ENCODE assay signal across 23 cellular contexts in genomic region chr7:151707757-151708156, GRCh38.
DNase-seq lines count a peak whose midpoint lies in the region; ATAC-seq, FAIRE-seq and TF ChIP-seq lines count a peak whose summit lies in the region.
"Had no signal": no experiment of that assay in that cellular context is flagged by ENCODE, and none has a peak within 500 bp of the region (broad histone marks: within the 10 kb centered on the region; RNA-seq: fewer than 3 reads in every experiment).

No MANE protein-coding gene starts in this region.

- DNase-seq in left ventricle myocardium inferior = no peak
- no peak for DNase-seq in cardiac septum (ENCODE audit: low spot score)
- no peak for DNase-seq in HCT116 (ENCODE audit: low read depth, low spot score)
- no peak for DNase-seq in H1 (ENCODE audit: low read depth in 1 of 2, low spot score in 2 of 2)
- DNase-seq in psoas muscle = no peak
- DNase-seq in HK-2 (ENCODE audit: unreplicated experiment) = no peak
- DNase-seq in DMS79 (lab: John Stamatoyannopoulos, UW) = no peak
- DNase-seq in D721Med (ENCODE audit: insufficient read length, low spot score) = no peak
- DNase-seq: CD4-positive, alpha-beta memory T cell; COR-L47; DMS79 treated with DMSO at 0.1 percent for 48 hours; NCI-H1048; NCI-H1417; NCI-H1694; NCI-H2029 treated with DMSO at 0.1 percent for 48 hours; NCI-H2227 treated with DMSO at 0.1 percent for 48 hours; NCI-H526 treated with DMSO at 0.1 percent for 48 hours; Peyer's patch; SIG-M5 had no signal

- no peak overlapping the region for H2BK15ac ChIP-seq in H1 (ENCODE audit: low read length)

- TF ChIP-seq CTCF in left ventricle myocardium inferior (IDR thresholded peaks at IDR 0.05; ENCODE audit: borderline replicate concordance) (no peak), HCT116 (IDR thresholded peaks at IDR 0.05 in 2 of 3, conservative IDR thresholded peaks at IDR 0.05 in 1 of 3; ENCODE audit: borderline replicate concordance in 1 of 3, insufficient read depth in 1 of 3, low read depth in 2 of 3, low read length in 2 of 3) (peak in 2 of 3 experiments; percentile 13 to 22; a peak in 2 of 6 replicates), H1 (IDR thresholded peaks at IDR 0.05; ENCODE audit: control extremely low read depth in 1 of 3, insufficient read depth in 1 of 3, low read depth in 1 of 3, low read length in 3 of 3) (peak in 2 of 3 experiments; percentile 20 to 30; a peak in 2 of 4 replicates), psoas muscle (IDR thresholded peaks at IDR 0.05) (no peak), D721Med (IDR thresholded peaks at IDR 0.05; ENCODE audit: insufficient read depth, missing control alignments) (no peak)

- no peak overlapping the region for H2BK12ac ChIP-seq in H1 (ENCODE audit: low read depth, low read length)

- TF ChIP-seq POLR2A in HCT116 (IDR thresholded peaks at IDR 0.05; ENCODE audit: borderline replicate concordance, extremely low read depth, insufficient read depth, insufficient read length) (no peak), H1 (IDR thresholded peaks at IDR 0.05; ENCODE audit: control extremely low read depth in 1 of 2, low read depth in 2 of 2, low read length in 2 of 2) (no peak)

- no peaks in the 10 kb centered on the region for H3K79me1 ChIP-seq in H1 (ENCODE audit: low read depth, low read length)

- H3K36me3 ChIP-seq in left ventricle myocardium inferior = no peaks in the 10 kb centered on the region
- H3K36me3 ChIP-seq in HCT116 (ENCODE audit: control insufficient read depth in 1 of 2, insufficient read depth in 2 of 2, low read length in 2 of 2) = no peaks in the 10 kb centered on the region
- no peaks in the 10 kb centered on the region; a peak in 1 of 8 replicates for H3K36me3 ChIP-seq in H1 (ENCODE audit: control insufficient read depth in 2 of 4, insufficient read depth in 4 of 4, low read length in 3 of 4)
- H3K36me3 ChIP-seq in psoas muscle (ENCODE audit: insufficient read depth in 1 of 2, low read depth in 1 of 2) = no peaks in the 10 kb centered on the region
- H3K36me3 ChIP-seq: BLaER1 treated with 17β-estradiol and CSF1 and Interleukin-3, amounts not matched to agents 10 nM and 100 nM; Peyer's patch had no signal

- H3K4me2 ChIP-seq in HCT116 (ENCODE audit: low read length) (no peak overlapping the region), H1 (ENCODE audit: insufficient read depth in 1 of 2, low read depth in 2 of 2, low read length in 2 of 2) (no peak overlapping the region)
- H3K4me2 ChIP-seq: KMS-11 had no signal

- RAD21 ChIA-PET in HCT116 (lab: Charles Lee; ENCODE audit: low non-redundant PET in 1 of 2, low total read pairs in 2 of 2, uncharacterized antibody in 2 of 2, unreplicated experiment in 2 of 2) = no interaction called here

- no peak overlapping the region for H3K18ac ChIP-seq in H1 (ENCODE audit: extremely low read depth, low read length)

- intact Hi-C loops in left ventricle myocardium inferior (cut with micrococcal nuclease) (no loop called here), cardiac septum (cut with DNase I) (no loop called here), HCT116 (cut with micrococcal nuclease) (no loop called here), psoas muscle (cut with DNase I) (loop anchor here in 1 of 2 donors (5.0 kb wide), 1 partner anchor 40 kb away; no protein-coding TSS in a partner anchor)

- H2AFZ ChIP-seq in HCT116 (ENCODE audit: low read depth, low read length, poor library complexity, severe bottlenecking) (no peak overlapping the region), H1 (ENCODE audit: low read length) (no peak overlapping the region)

- no peak overlapping the region for H4K8ac ChIP-seq in H1 (ENCODE audit: extremely low read depth, insufficient read depth, low read length)

- H2BK5ac ChIP-seq in H1 (ENCODE audit: low read depth, low read length) = no peak overlapping the region

- FAIRE-seq in H1 (lab: Jason Lieb, UNC) = no peak
- FAIRE-seq in D721Med (lab: Jason Lieb, UNC) = no peak
- FAIRE-seq: GM12892 had no signal

- H3K23me2 ChIP-seq in H1 (ENCODE audit: low read depth, low read length) = no peaks in the 10 kb centered on the region; the same call in 1 of the 2 replicates

- H2AK5ac ChIP-seq in H1 (ENCODE audit: low read depth, low read length) = no peak overlapping the region

- no TSS peak for BruUV-seq in HCT116 (replicated peaks; lab: Mats Ljungman, UMichigan)

- H3K56ac ChIP-seq in H1 (replicated peaks; ENCODE audit: insufficient read length, low read depth, low read length) = no peak overlapping the region

- no peak overlapping the region for H4K91ac ChIP-seq in H1 (replicated peaks; ENCODE audit: insufficient read length, low read length)

- no peak for TF ChIP-seq RAD21 in HCT116 (IDR thresholded peaks at IDR 0.05; ENCODE audit: low read depth)
- 0 out of 4 replicates have a peak, but pooled peaks of 1 of the 2 experiments have one; percentile 12 for TF ChIP-seq RAD21 in H1 (IDR thresholded peaks at IDR 0.05 in 1 of 2, conservative IDR thresholded peaks at IDR 0.05 in 1 of 2; ENCODE audit: low read depth in 2 of 2, low read length in 2 of 2)

- CTCF ChIA-PET in HCT116 (lab: Charles Lee) (no interaction called here), H1 (lab: Charles Lee; ENCODE audit: partially characterized antibody) (interaction anchor here (0.7 to 4.4 kb wide), 17 partner anchors 11 to 263 kb away, joined by 3 to 43 read pairs (median 5); no protein-coding TSS in a partner anchor)

- H3K4me1 ChIP-seq in left ventricle myocardium inferior (peaks cover 68% of the 10 kb centered on the region), HCT116 (ENCODE audit: control insufficient read depth in 1 of 2, insufficient read depth in 2 of 2, low read length in 2 of 2) (peaks cover 5 to 27% of the 10 kb centered on the region in 2 experiments; a peak in 3 of 4 replicates), H1 (replicated peaks in 1 of 4; ENCODE audit: control insufficient read depth in 3 of 4, insufficient read depth in 4 of 4, low read length in 3 of 4) (peaks cover 0 to 3% (median under 1%) of the 10 kb centered on the region in 4 experiments; a peak in 3 of 7 replicates), psoas muscle (peaks cover 45% of the 10 kb centered on the region)

- no peak overlapping the region for H2BK20ac ChIP-seq in H1 (ENCODE audit: low read length)

- no peak overlapping the region for H3K4ac ChIP-seq in H1 (replicated peaks; ENCODE audit: insufficient read length, low read depth, low read length)

- H3K9ac ChIP-seq in HCT116 (ENCODE audit: low read length) (no peak overlapping the region), H1 (replicated peaks in 1 of 4; ENCODE audit: extremely low read depth in 1 of 4, low read depth in 3 of 4, low read length in 3 of 4) (no peak overlapping the region)
- H3K9ac ChIP-seq: BLaER1 treated with 17β-estradiol and CSF1 and Interleukin-3, amounts not matched to agents 10 nM and 100 nM; KMS-11 had no signal

- WGBS in H1 (ENCODE audit: extremely low coverage in 1 of 2, insufficient coverage in 1 of 2, insufficient read length in 1 of 2, insufficient replicate concordance in 2 of 2, low coverage in 1 of 2, low lambda C conversion rate in 2 of 2, missing lambda C conversion rate in 1 of 2), 2 experiments = 87% methylated on average over 14 of the region's 14 CpGs; no CpG with 5 or more reads in 1 of the 2 experiments
- WGBS in psoas muscle, 3 donors = 86 to 96% (median 92%) methylated on average over 14 of the region's 14 CpGs

- H3K79me2 ChIP-seq in HCT116 (ENCODE audit: insufficient read depth, low read length) = no peaks in the 10 kb centered on the region
- peaks cover 0 to 3% of the 10 kb centered on the region in 2 experiments; a peak in 1 of 4 replicates for H3K79me2 ChIP-seq in H1 (ENCODE audit: control insufficient read depth in 1 of 2, insufficient read depth in 2 of 2, low read length in 2 of 2)

- no peaks in the 10 kb centered on the region for H3K9me2 ChIP-seq in HCT116 (ENCODE audit: insufficient read depth)

- no peaks in the 10 kb centered on the region for H4K20me1 ChIP-seq in HCT116 (ENCODE audit: insufficient read depth)
- H4K20me1 ChIP-seq in H1 (replicated peaks in 1 of 2; ENCODE audit: control insufficient read depth in 1 of 2, insufficient read depth in 2 of 2, low read length in 2 of 2) = peaks cover 0 to 4% of the 10 kb centered on the region in 2 experiments

- H3K27ac ChIP-seq in left ventricle myocardium inferior (replicated peaks) (peak overlapping the region; percentile 60), HCT116 (ENCODE audit: low read depth, low read length) (no peak overlapping the region), H1 (ENCODE audit: low read depth, low read length) (no peak overlapping the region), psoas muscle (peak overlapping the region; percentile 69)
- H3K27ac ChIP-seq: BLaER1 treated with 17β-estradiol and CSF1 and Interleukin-3, amounts not matched to agents 10 nM and 100 nM; KMS-11; Peyer's patch; SK-N-MC had no signal

- no peaks in the 10 kb centered on the region for H3K27me3 ChIP-seq in left ventricle myocardium inferior (ENCODE audit: low read depth)
- H3K27me3 ChIP-seq in HCT116 (ENCODE audit: insufficient read depth, low read length) = no peaks in the 10 kb centered on the region
- H3K27me3 ChIP-seq in H1 (replicated peaks in 1 of 4; ENCODE audit: control insufficient read depth in 3 of 4, extremely low read depth in 1 of 4, insufficient read depth in 3 of 4, low read length in 3 of 4) = no peaks in the 10 kb centered on the region; a peak in 3 of 7 replicates
- no peaks in the 10 kb centered on the region for H3K27me3 ChIP-seq in psoas muscle (ENCODE audit: insufficient read depth in 3 of 3, low read length in 2 of 3)
- H3K27me3 ChIP-seq: Peyer's patch had no signal

- H4K5ac ChIP-seq in H1 (ENCODE audit: insufficient read length, low read depth, low read length) = no peak overlapping the region

- H3K14ac ChIP-seq in H1 (ENCODE audit: insufficient read length) = no peak overlapping the region

- TF ChIP-seq EP300 in H1 (IDR thresholded peaks at IDR 0.05; ENCODE audit: borderline replicate concordance in 1 of 2, low read depth in 2 of 2, low read length in 2 of 2) = no peak

- no peaks in the 10 kb centered on the region for H3K9me3 ChIP-seq in left ventricle myocardium inferior (replicated peaks)
- no peaks in the 10 kb centered on the region for H3K9me3 ChIP-seq in HCT116 (ENCODE audit: control insufficient read depth in 1 of 2, insufficient read depth in 1 of 2, low read depth in 1 of 2, low read length in 2 of 2)
- no peaks in the 10 kb centered on the region for H3K9me3 ChIP-seq in H1 (ENCODE audit: insufficient read depth in 2 of 2, low read depth in 1 of 2, low read length in 1 of 2)
- no peaks in the 10 kb centered on the region for H3K9me3 ChIP-seq in psoas muscle
- H3K9me3 ChIP-seq: BLaER1 treated with 17β-estradiol and CSF1 and Interleukin-3, amounts not matched to agents 10 nM and 100 nM; Peyer's patch had no signal

- H3K23ac ChIP-seq in H1 (ENCODE audit: insufficient read length) = no peak overlapping the region

- POLR2A ChIA-PET in HCT116 (lab: Charles Lee) = no interaction called here
- POLR2A ChIA-PET in H1 (lab: Charles Lee; ENCODE audit: partially characterized antibody) = no interaction called here

- H3K4me3 ChIP-seq in left ventricle myocardium inferior = no peak overlapping the region
- H3K4me3 ChIP-seq in HCT116 (replicated peaks in 1 of 2; ENCODE audit: low read depth in 1 of 2, low read length in 2 of 2) = no peak overlapping the region
- no peak overlapping the region for H3K4me3 ChIP-seq in H1 (ENCODE audit: extremely low read depth in 1 of 4, insufficient read depth in 2 of 4, low read depth in 3 of 4, low read length in 4 of 4)
- no peak overlapping the region for H3K4me3 ChIP-seq in psoas muscle
- H3K4me3 ChIP-seq: BLaER1 treated with 17β-estradiol and CSF1 and Interleukin-3, amounts not matched to agents 10 nM and 100 nM; Peyer's patch; SK-N-MC had no signal

- ATAC-seq in HCT116 = no peak
- no peak for ATAC-seq in psoas muscle

- H2BK120ac ChIP-seq in H1 (replicated peaks; ENCODE audit: low read depth, low read length) = no peak overlapping the region

Comparison
In these comparisons a context has a peak if more than half of its experiments do, and no peak if none do; other contexts are left out.
1. H3K27ac ChIP-seq: peak in left ventricle myocardium inferior (single experiment) and psoas muscle (single experiment); none in HCT116 (single experiment) and H1 (single experiment).
2. CTCF ChIP-seq: peak in HCT116 (2 of 3) and H1 (2 of 3); none in left ventricle myocardium inferior (single experiment), psoas muscle (single experiment) and D721Med (single experiment).